14 cellular contexts compared by ENCODE assay signal in the genomic region with DNA sequence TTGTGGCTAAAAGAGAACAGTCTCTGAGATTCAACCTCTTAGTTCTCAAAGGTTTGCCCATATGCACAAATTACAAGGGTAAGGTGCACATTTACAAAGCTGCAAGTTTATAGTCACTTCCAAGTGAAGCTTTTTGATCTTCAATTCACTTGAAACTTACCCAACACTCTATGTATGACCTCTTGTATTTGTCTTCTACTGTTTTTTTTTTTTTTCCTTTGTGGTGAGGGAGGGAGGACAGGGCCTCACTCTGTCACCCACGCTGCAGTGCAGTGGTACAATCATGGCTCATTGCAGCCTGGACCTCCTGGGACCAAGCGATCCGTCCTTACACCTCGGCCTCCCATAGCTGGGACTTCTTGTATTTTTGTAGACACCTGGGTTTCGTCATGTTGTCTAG. TPM values are rescaled to one million over a fixed set of nuclear protein-coding genes. Genes with fewer than 3 reads are reported as not detected.
DNase-seq lines count a peak whose midpoint lies in the region; ATAC-seq and TF ChIP-seq lines count a peak whose summit lies in the region.
"Had no signal": no experiment of that assay in that cellular context is flagged by ENCODE, and none has a peak within 500 bp of the region (broad histone marks: within the 10 kb centered on the region; RNA-seq: fewer than 3 reads in every experiment).

No MANE protein-coding gene starts in this region.

- no peak for TF ChIP-seq POLR2A in gastroesophageal sphincter (IDR thresholded peaks at IDR 0.05)

- DNase-seq in CD8-positive, alpha-beta memory T cell, result no peak
- DNase-seq in smooth muscle cell (lab: John Stamatoyannopoulos, UW; ENCODE audit: unreplicated experiment), result no peak
- DNase-seq in AG08396 (ENCODE audit: low spot score), result no peak
- DNase-seq in WERI-Rb-1, result no peak
- DNase-seq: activated CD4-positive, alpha-beta T cell treated with anti-CD3 and anti-CD28 coated beads for 36 hours; activated T-cell treated with anti-CD3 and anti-CD28 coated beads, Interleukin-2, amount 50 U/mL, for 1 hour; midbrain; NCI-H510A; stimulated activated CD4-positive, alpha-beta T cell treated with anti-CD3 and anti-CD28 coated beads, Interleukin-1b, Interleukin-23, amount 100 ng/mL, for 48 hours; stimulated activated CD8-positive, alpha-beta memory T cell treated with anti-CD3 and anti-CD28 coated beads, Interleukin-4, amount 100 ng/mL, for 48 hours had no signal

- H4K20me1 ChIP-seq in Loucy (ENCODE audit: insufficient read depth, low read length, poor library complexity, severe bottlenecking), result peaks cover 8% of the 10 kb centered on the region
- H4K20me1 ChIP-seq in smooth muscle cell (ENCODE audit: low read depth), result no peaks in the 10 kb centered on the region

- 42 to 83% methylated on average over 5 of the region's 5 CpGs for WGBS in gastroesophageal sphincter (ENCODE audit: low coverage in 1 of 2), 2 donors
- WGBS in smooth muscle cell (ENCODE audit: low lambda C conversion rate), result 90% methylated on average over 5 of the region's 5 CpGs

- no peak for ATAC-seq in gastroesophageal sphincter
- ATAC-seq in activated T-helper 17 cell treated with anti-CD3 and anti-CD28 coated beads, Interleukin-2, amount 50 U/mL, for 72 hours (replicated peaks), result no peak
- ATAC-seq: activated CD4-positive, alpha-beta T cell treated with anti-CD3 and anti-CD28 coated beads for 36 hours; Panc1 had no signal

- TF ChIP-seq CTCF in Loucy (conservative IDR thresholded peaks at IDR 0.05; ENCODE audit: low read length) (no peak), gastroesophageal sphincter (IDR thresholded peaks at IDR 0.05) (no peak), smooth muscle cell (IDR thresholded peaks at IDR 0.05; ENCODE audit: borderline replicate concordance, insufficient read depth, poor library complexity, severe bottlenecking) (no peak), WERI-Rb-1 (IDR thresholded peaks at IDR 0.05; ENCODE audit: low read depth, low read length) (no peak)

- H2AFZ ChIP-seq in Loucy (ENCODE audit: low read length) (no peak overlapping the region), smooth muscle cell (ENCODE audit: low read depth) (no peak overlapping the region)

- CTCF ChIA-PET in CD8-positive, alpha-beta memory T cell (lab: Charles Lee), result interaction anchor here (1.3 to 1.9 kb wide), 4 partner anchors 14 to 517 kb away, joined by 3 to 8 read pairs (median 6); no protein-coding TSS in a partner anchor

- no peaks in the 10 kb centered on the region for H3K27me3 ChIP-seq in CD8-positive, alpha-beta memory T cell (ENCODE audit: insufficient read depth, low read length, poor library complexity, severe bottlenecking)
- H3K27me3 ChIP-seq in Loucy (ENCODE audit: insufficient read depth, low read length, poor library complexity, severe bottlenecking), result no peaks in the 10 kb centered on the region
- no peaks in the 10 kb centered on the region for H3K27me3 ChIP-seq in gastroesophageal sphincter
- H3K27me3 ChIP-seq in smooth muscle cell (ENCODE audit: low read depth), result no peaks in the 10 kb centered on the region
- no peaks in the 10 kb centered on the region for H3K27me3 ChIP-seq in WERI-Rb-1 (ENCODE audit: insufficient read depth, low read depth, severe bottlenecking)

- no peaks in the 10 kb centered on the region for H3K9me3 Mint-ChIP-seq in CD8-positive, alpha-beta memory T cell
- no peaks in the 10 kb centered on the region for H3K9me3 Mint-ChIP-seq in activated T-helper 17 cell treated with anti-CD3 and anti-CD28 coated beads, Interleukin-2, amount 50 U/mL, for 72 hours

- peak overlapping the region; percentile 82 for H3K9ac ChIP-seq in Loucy (ENCODE audit: low read depth, low read length, poor library complexity, severe bottlenecking)
- H3K9ac ChIP-seq in smooth muscle cell (ENCODE audit: low read depth), result no peak overlapping the region

- no peak overlapping the region for H3K4me3 ChIP-seq in CD8-positive, alpha-beta memory T cell (ENCODE audit: low read length)
- H3K4me3 ChIP-seq in Loucy (ENCODE audit: low read length, poor library complexity, severe bottlenecking) (no peak overlapping the region), gastroesophageal sphincter (no peak overlapping the region), smooth muscle cell (no peak overlapping the region), WERI-Rb-1 (ENCODE audit: low read depth, low read length) (no peak overlapping the region)

- peak overlapping the region in 6 of 7 donors; percentile 80 to 100 (median 98) for H3K4me3 Mint-ChIP-seq in CD8-positive, alpha-beta memory T cell
- no peak overlapping the region for H3K4me3 Mint-ChIP-seq in activated T-helper 17 cell treated with anti-CD3 and anti-CD28 coated beads, Interleukin-2, amount 50 U/mL, for 72 hours
- H3K4me3 Mint-ChIP-seq: activated CD4-positive, alpha-beta T cell treated with anti-CD3 and anti-CD28 coated beads for 36 hours had no signal

- H3K4me1 ChIP-seq in CD8-positive, alpha-beta memory T cell (ENCODE audit: insufficient read depth, low read length), result peaks cover 7% of the 10 kb centered on the region
- H3K4me1 ChIP-seq in Loucy (ENCODE audit: insufficient read depth, low read length, poor library complexity, severe bottlenecking) (peaks cover 20% of the 10 kb centered on the region), gastroesophageal sphincter (peaks cover 5 to 34% (median 23%) of the 10 kb centered on the region in 3 donors), smooth muscle cell (ENCODE audit: low read depth) (peaks cover 5% of the 10 kb centered on the region)

- peak overlapping the region in 1 of 8 donors; percentile 100 for H3K27ac Mint-ChIP-seq in CD8-positive, alpha-beta memory T cell
- no peak overlapping the region for H3K27ac Mint-ChIP-seq in activated T-helper 17 cell treated with anti-CD3 and anti-CD28 coated beads, Interleukin-2, amount 50 U/mL, for 72 hours

- H3K27me3 Mint-ChIP-seq in CD8-positive, alpha-beta memory T cell, result peaks cover 0 to 4% of the 10 kb centered on the region in 2 donors
- no peaks in the 10 kb centered on the region for H3K27me3 Mint-ChIP-seq in activated T-helper 17 cell treated with anti-CD3 and anti-CD28 coated beads, Interleukin-2, amount 50 U/mL, for 72 hours

- H3K4me1 Mint-ChIP-seq in CD8-positive, alpha-beta memory T cell, result peaks cover 4 to 8% (median 6%) of the 10 kb centered on the region in 3 donors
- no peaks in the 10 kb centered on the region for H3K4me1 Mint-ChIP-seq in activated T-helper 17 cell treated with anti-CD3 and anti-CD28 coated beads, Interleukin-2, amount 50 U/mL, for 72 hours

- H3K27ac ChIP-seq in CD8-positive, alpha-beta memory T cell (ENCODE audit: low read depth, low read length), result no peak overlapping the region
- H3K27ac ChIP-seq in gastroesophageal sphincter, result peak overlapping the region; percentile 92 to 100 (median 100)
- no peak overlapping the region for H3K27ac ChIP-seq in smooth muscle cell (ENCODE audit: low read depth)
- no peak overlapping the region for H3K27ac ChIP-seq in WERI-Rb-1

- no peaks in the 10 kb centered on the region for H3K9me2 ChIP-seq in Loucy (replicated peaks; ENCODE audit: low read depth, low read length)

- H3K9me3 ChIP-seq in CD8-positive, alpha-beta memory T cell (ENCODE audit: low read length), result no peaks in the 10 kb centered on the region
- H3K9me3 ChIP-seq in Loucy (ENCODE audit: insufficient read depth, low read depth, low read length), result no peaks in the 10 kb centered on the region
- H3K9me3 ChIP-seq in gastroesophageal sphincter, result no peaks in the 10 kb centered on the region
- H3K9me3 ChIP-seq in smooth muscle cell (replicated peaks; ENCODE audit: low read depth), result no peaks in the 10 kb centered on the region
- H3K9me3 ChIP-seq in WERI-Rb-1 (ENCODE audit: severe bottlenecking), result no peaks in the 10 kb centered on the region

- POLR2A ChIA-PET in CD8-positive, alpha-beta memory T cell (lab: Charles Lee), result no interaction called here

- H3K36me3 Mint-ChIP-seq in CD8-positive, alpha-beta memory T cell, result peaks cover 0 to 12% (median 0%) of the 10 kb centered on the region in 3 donors
- H3K36me3 Mint-ChIP-seq in activated T-helper 17 cell treated with anti-CD3 and anti-CD28 coated beads, Interleukin-2, amount 50 U/mL, for 72 hours (ENCODE audit: low read depth), result peaks cover 8% of the 10 kb centered on the region

- H3K4me2 ChIP-seq in Loucy (ENCODE audit: low read depth, low read length, poor library complexity, severe bottlenecking) (no peak overlapping the region), smooth muscle cell (peak overlapping the region; percentile 93)

- no peak for TF ChIP-seq EP300 in gastroesophageal sphincter (IDR thresholded peaks at IDR 0.05)

- H3F3A ChIP-seq in Loucy (ENCODE audit: low read depth) (no peaks in the 10 kb centered on the region), smooth muscle cell (ENCODE audit: low read depth) (peaks cover 6% of the 10 kb centered on the region)

- peaks cover 17% of the 10 kb centered on the region; the same call in 1 of the 2 replicates for H3K79me2 ChIP-seq in Loucy (ENCODE audit: insufficient read depth, low read length)
- H3K79me2 ChIP-seq in smooth muscle cell (ENCODE audit: low read depth), result no peaks in the 10 kb centered on the region

- H3K36me3 ChIP-seq in CD8-positive, alpha-beta memory T cell (ENCODE audit: insufficient read depth, low read length), result no peaks in the 10 kb centered on the region
- no peaks in the 10 kb centered on the region for H3K36me3 ChIP-seq in Loucy (ENCODE audit: insufficient read depth, low read length)
- H3K36me3 ChIP-seq in gastroesophageal sphincter, result no peaks in the 10 kb centered on the region
- no peaks in the 10 kb centered on the region for H3K36me3 ChIP-seq in smooth muscle cell (ENCODE audit: low read depth)
- H3K36me3 ChIP-seq in WERI-Rb-1, result no peaks in the 10 kb centered on the region

RNA-seq across cellular contexts. Expression of gene FOXO3, which starts 4.5 kb away (rescaled TPM):
- 10 to 100 TPM; 14.1 to 15.0 TPM for total RNA-seq in CD8-positive, alpha-beta memory T cell
- polyA plus RNA-seq in CD8-positive, alpha-beta memory T cell, result 31.1 TPM
- total RNA-seq in gastroesophageal sphincter (100 to 1,000 TPM in 3 of 4 donors, 10 to 100 TPM in 1; 93.7 to 122 (median 114) TPM), smooth muscle cell (36.2 and 40.3 TPM in 2 replicates)
- polyA plus RNA-seq in smooth muscle cell, result 34.7 and 35.9 TPM in 2 replicates
- 10 to 100 TPM; 10.4 to 21.3 TPM for total RNA-seq in activated T-helper 17 cell treated with anti-CD3 and anti-CD28 coated beads, Interleukin-2, amount 50 U/mL, for 72 hours

Comparison
In these comparisons a context has a peak if more than half of its experiments do, and no peak if none do; other contexts are left out.
1. H3K27ac ChIP-seq: peak in gastroesophageal sphincter (4 of 4); none in CD8-positive, alpha-beta memory T cell (single experiment), smooth muscle cell (single experiment) and WERI-Rb-1 (single experiment).